ENCODE assay signal across 22 cellular contexts in genomic region chr10:11425672-11426071, GRCh38.
DNase-seq lines count a peak whose midpoint lies in the region; ATAC-seq, FAIRE-seq and TF ChIP-seq lines count a peak whose summit lies in the region.
"Had no signal": no experiment of that assay in that cellular context is flagged by ENCODE, and none has a peak within 500 bp of the region (broad histone marks: within the 10 kb centered on the region; RNA-seq: fewer than 3 reads in every experiment).

No MANE protein-coding gene starts in this region.

- no peak overlapping the region for H3K4me3 Mint-ChIP-seq in activated naive CD8-positive, alpha-beta T cell
- no peak overlapping the region for H3K4me3 Mint-ChIP-seq in activated naive CD8-positive, alpha-beta T cell treated with anti-CD3 and anti-CD28 coated beads, Interleukin-2, amount 50 U/mL, for 24 hours
- H3K4me3 Mint-ChIP-seq in brain: no peak overlapping the region
- no peak overlapping the region for H3K4me3 Mint-ChIP-seq in activated T-helper 2 cell treated with anti-CD3 and anti-CD28 coated beads, Interferon-gamma antibody, Interleukin-2, Interleukin-4, amounts not matched to agents 10 μg/mL and 5 μg/mL and 100 μg/mL, durations not matched to agents 14 hours and 24 hours and 36 hours (ENCODE audit: low read depth)
- H3K4me3 Mint-ChIP-seq: activated CD4-positive, alpha-beta memory T cell treated with anti-CD3 and anti-CD28 coated beads, Interleukin-2, amount 10 ng/mL, durations not matched to agents 7 days and 5 days; GM23338; stimulated activated memory B cell treated with anti-CD40 and anti-IgM and Interleukin-4, amounts not matched to agents 10 μg/mL and 1 μg/mL and 100 μg/mL, for 72 hours had no signal

- H3K14ac ChIP-seq in neuronal stem cell (ENCODE audit: low read length): no peak overlapping the region

- H3K9ac ChIP-seq in KMS-11: no peak overlapping the region
- H3K9ac ChIP-seq in neuronal stem cell (ENCODE audit: low read depth, low read length, poor library complexity): no peak overlapping the region

- no peaks in the 10 kb centered on the region for H4K20me1 ChIP-seq in KMS-11 (ENCODE audit: insufficient read depth)

- no peak overlapping the region for H2BK5ac ChIP-seq in neuronal stem cell (ENCODE audit: low read length)

- H3K4ac ChIP-seq in neuronal stem cell (ENCODE audit: low read length): no peak overlapping the region

- H4K8ac ChIP-seq in neuronal stem cell (ENCODE audit: low read depth, low read length): no peak overlapping the region

- TF ChIP-seq CTCF in KMS-11 (conservative IDR thresholded peaks at IDR 0.05; ENCODE audit: low read depth, low read length): no peak
- no peak for TF ChIP-seq CTCF in brain (conservative IDR thresholded peaks at IDR 0.05)

- peaks cover 5 to 7% of the 10 kb centered on the region in 2 donors for H3K9me3 ChIP-seq in neuronal stem cell (replicated peaks in 1 of 2; ENCODE audit: control insufficient read depth in 2 of 2, insufficient read depth in 1 of 2, low read depth in 1 of 2, low read length in 2 of 2)
- H3K9me3 ChIP-seq: neutrophil, SJCRH30 had no signal

- no peak for ATAC-seq in activated naive CD8-positive, alpha-beta T cell treated with anti-CD3 and anti-CD28 coated beads, Interleukin-2, amount 50 U/mL, for 24 hours
- ATAC-seq: activated CD4-positive, CD25-positive, alpha-beta regulatory T cell treated with anti-CD3 and anti-CD28 coated beads, Interleukin-2, amount 50 U/mL, for 24 hours; left cardiac atrium; stimulated activated memory B cell treated with anti-CD40 and anti-IgM and Interleukin-4, amounts not matched to agents 10 μg/mL and 1 μg/mL and 100 μg/mL, for 72 hours had no signal

- peak overlapping the region; percentile 28 for H3K27ac Mint-ChIP-seq in activated naive CD8-positive, alpha-beta T cell
- no peak overlapping the region for H3K27ac Mint-ChIP-seq in activated naive CD8-positive, alpha-beta T cell treated with anti-CD3 and anti-CD28 coated beads, Interleukin-2, amount 50 U/mL, for 24 hours
- H3K27ac Mint-ChIP-seq in brain: peak overlapping the region in 4 of 5 experiments; percentile 40 to 94 (median 74)
- no peak overlapping the region for H3K27ac Mint-ChIP-seq in activated T-helper 2 cell treated with anti-CD3 and anti-CD28 coated beads, Interferon-gamma antibody, Interleukin-2, Interleukin-4, amounts not matched to agents 10 μg/mL and 5 μg/mL and 100 μg/mL, durations not matched to agents 14 hours and 24 hours and 36 hours
- H3K27ac Mint-ChIP-seq: activated CD4-positive, alpha-beta memory T cell treated with anti-CD3 and anti-CD28 coated beads, Interleukin-2, amount 10 ng/mL, durations not matched to agents 7 days and 5 days; GM23338; progenitor cell of endocrine pancreas; stimulated activated memory B cell treated with anti-CD40 and anti-IgM and Interleukin-4, amounts not matched to agents 10 μg/mL and 1 μg/mL and 100 μg/mL, for 72 hours had no signal

- H2BK120ac ChIP-seq in neuronal stem cell (ENCODE audit: low read depth, low read length): no peak overlapping the region

- no peak for FAIRE-seq in GM12891 (lab: Jason Lieb, UNC)
- FAIRE-seq: endothelial cell of umbilical vein, TTC549 had no signal

- peaks cover 18% of the 10 kb centered on the region for H3K4me1 Mint-ChIP-seq in activated naive CD8-positive, alpha-beta T cell (ENCODE audit: low read depth)
- H3K4me1 Mint-ChIP-seq in activated naive CD8-positive, alpha-beta T cell treated with anti-CD3 and anti-CD28 coated beads, Interleukin-2, amount 50 U/mL, for 24 hours: peaks cover 9% of the 10 kb centered on the region
- peaks cover 33% of the 10 kb centered on the region for H3K4me1 Mint-ChIP-seq in brain
- peaks cover 2% of the 10 kb centered on the region for H3K4me1 Mint-ChIP-seq in activated T-helper 2 cell treated with anti-CD3 and anti-CD28 coated beads, Interferon-gamma antibody, Interleukin-2, Interleukin-4, amounts not matched to agents 10 μg/mL and 5 μg/mL and 100 μg/mL, durations not matched to agents 14 hours and 24 hours and 36 hours (ENCODE audit: low read depth)

- H3K27me3 ChIP-seq in KMS-11 (ENCODE audit: insufficient read depth, low read depth) (no peaks in the 10 kb centered on the region), neuronal stem cell (ENCODE audit: control insufficient read depth in 3 of 3, insufficient read depth in 3 of 3, low read depth in 1 of 3, low read length in 3 of 3) (no peaks in the 10 kb centered on the region)
- H3K27me3 ChIP-seq: neutrophil, SJCRH30 had no signal

- no peak overlapping the region for H2BK15ac ChIP-seq in neuronal stem cell (ENCODE audit: low read length)

- peaks cover 10% of the 10 kb centered on the region for H3K36me3 Mint-ChIP-seq in activated naive CD8-positive, alpha-beta T cell
- no peaks in the 10 kb centered on the region for H3K36me3 Mint-ChIP-seq in activated naive CD8-positive, alpha-beta T cell treated with anti-CD3 and anti-CD28 coated beads, Interleukin-2, amount 50 U/mL, for 24 hours (ENCODE audit: low read depth)
- H3K36me3 Mint-ChIP-seq in brain: peaks cover 19% of the 10 kb centered on the region
- H3K36me3 Mint-ChIP-seq in activated T-helper 2 cell treated with anti-CD3 and anti-CD28 coated beads, Interferon-gamma antibody, Interleukin-2, Interleukin-4, amounts not matched to agents 10 μg/mL and 5 μg/mL and 100 μg/mL, durations not matched to agents 14 hours and 24 hours and 36 hours (ENCODE audit: low read depth): no peaks in the 10 kb centered on the region

- peak overlapping the region; percentile 41; the same call in 1 of the 2 replicates for H2AFZ ChIP-seq in KMS-11 (ENCODE audit: low read depth)
- H2AFZ ChIP-seq in neuronal stem cell (ENCODE audit: low read length): no peak overlapping the region
- H2AFZ ChIP-seq: GM23338 had no signal

- H3K4me1 ChIP-seq in KMS-11 (ENCODE audit: low read depth, poor library complexity, severe bottlenecking): peaks cover 26% of the 10 kb centered on the region
- H3K4me1 ChIP-seq in neuronal stem cell (ENCODE audit: control insufficient read depth in 2 of 2, insufficient read depth in 1 of 2, low read depth in 1 of 2, low read length in 2 of 2): peaks cover 0 to 14% of the 10 kb centered on the region in 2 donors

- no peak overlapping the region for H2BK12ac ChIP-seq in neuronal stem cell (ENCODE audit: low read length)

- no CpG with 5 or more reads among the region's 2 CpGs for WGBS in neuronal stem cell (ENCODE audit: extremely low coverage in 2 of 2, insufficient read length in 2 of 2, insufficient replicate concordance in 1 of 2), 2 donors

- H3K27ac ChIP-seq in KMS-11: peak overlapping the region; percentile 63
- no peak overlapping the region for H3K27ac ChIP-seq in neuronal stem cell (replicated peaks; ENCODE audit: low read length)
- H3K27ac ChIP-seq: neutrophil had no signal

- H3K23ac ChIP-seq in neuronal stem cell (ENCODE audit: low read depth, low read length, poor library complexity): no peak overlapping the region

- no peaks in the 10 kb centered on the region for H3K27me3 Mint-ChIP-seq in activated naive CD8-positive, alpha-beta T cell
- H3K27me3 Mint-ChIP-seq in activated naive CD8-positive, alpha-beta T cell treated with anti-CD3 and anti-CD28 coated beads, Interleukin-2, amount 50 U/mL, for 24 hours: no peaks in the 10 kb centered on the region
- H3K27me3 Mint-ChIP-seq in brain: no peaks in the 10 kb centered on the region
- peaks cover 4% of the 10 kb centered on the region for H3K27me3 Mint-ChIP-seq in activated T-helper 2 cell treated with anti-CD3 and anti-CD28 coated beads, Interferon-gamma antibody, Interleukin-2, Interleukin-4, amounts not matched to agents 10 μg/mL and 5 μg/mL and 100 μg/mL, durations not matched to agents 14 hours and 24 hours and 36 hours (ENCODE audit: low read depth)
- H3K27me3 Mint-ChIP-seq: progenitor cell of endocrine pancreas; stimulated activated memory B cell treated with anti-CD40 and anti-IgM and Interleukin-4, amounts not matched to agents 10 μg/mL and 1 μg/mL and 100 μg/mL, for 72 hours had no signal

- no peaks in the 10 kb centered on the region for H3K79me1 ChIP-seq in neuronal stem cell (ENCODE audit: low read depth, low read length)

- H3K4me3 ChIP-seq in KMS-11 (IDR thresholded peaks at IDR 0.05; ENCODE audit: insufficient read depth, low read depth, low read length) (no peak overlapping the region), neuronal stem cell (ENCODE audit: low read length in 2 of 2) (no peak overlapping the region)
- H3K4me3 ChIP-seq: GM23338, SJCRH30 had no signal

- no peak for DNase-seq in activated naive CD8-positive, alpha-beta T cell treated with anti-CD3 and anti-CD28 coated beads, Interleukin-2, amount 50 U/mL, for 24 hours
- DNase-seq in activated T-helper 2 cell treated with anti-CD3 and anti-CD28 coated beads, Interferon-gamma antibody, Interleukin-2, Interleukin-4, amounts not matched to agents 10 μg/mL and 5 μg/mL and 100 μg/mL, durations not matched to agents 14 hours and 24 hours and 36 hours (ENCODE audit: low spot score): no peak
- DNase-seq in neuronal stem cell (ENCODE audit: low spot score): no peak
- DNase-seq in GM12891 (ENCODE audit: insufficient read length, low spot score): no peak
- DNase-seq: activated CD4-positive, alpha-beta memory T cell treated with anti-CD3 and anti-CD28 coated beads, Interleukin-2, amount 10 ng/mL, durations not matched to agents 7 days and 5 days; activated effector memory CD4-positive, alpha-beta T cell treated with Interleukin-2 at 50 U/mL for 16 hours; DMS 273 treated with DMSO at 0.1 percent for 48 hours; hippocampal formation; left cardiac atrium; NCI-H510A treated with DMSO at 0.1 percent for 48 hours; stimulated activated CD4-positive, alpha-beta T cell treated with anti-CD3 and anti-CD28 coated beads, Interleukin-4, amount 100 ng/mL, for 4 hours had no signal

- peaks cover 24% of the 10 kb centered on the region for H3K9me3 Mint-ChIP-seq in activated naive CD8-positive, alpha-beta T cell (ENCODE audit: low read depth)
- peaks cover 26% of the 10 kb centered on the region for H3K9me3 Mint-ChIP-seq in activated naive CD8-positive, alpha-beta T cell treated with anti-CD3 and anti-CD28 coated beads, Interleukin-2, amount 50 U/mL, for 24 hours
- peaks cover 25 to 45% (median 38%) of the 10 kb centered on the region in 5 experiments for H3K9me3 Mint-ChIP-seq in brain
- peaks cover 17% of the 10 kb centered on the region for H3K9me3 Mint-ChIP-seq in activated T-helper 2 cell treated with anti-CD3 and anti-CD28 coated beads, Interferon-gamma antibody, Interleukin-2, Interleukin-4, amounts not matched to agents 10 μg/mL and 5 μg/mL and 100 μg/mL, durations not matched to agents 14 hours and 24 hours and 36 hours

- no peaks in the 10 kb centered on the region for H3K36me3 ChIP-seq in KMS-11 (ENCODE audit: insufficient read depth)
- no peaks in the 10 kb centered on the region for H3K36me3 ChIP-seq in neuronal stem cell (replicated peaks in 1 of 2; ENCODE audit: control insufficient read depth in 2 of 2, insufficient read depth in 2 of 2, low read length in 2 of 2)
- H3K36me3 ChIP-seq: neutrophil, SJCRH30 had no signal

- intact Hi-C loops in activated T-helper 2 cell treated with anti-CD3 and anti-CD28 coated beads, Interferon-gamma antibody, Interleukin-2, Interleukin-4, amounts not matched to agents 10 μg/mL and 5 μg/mL and 100 μg/mL, durations not matched to agents 14 hours and 24 hours and 36 hours (cut with micrococcal nuclease): no loop called here

- H3K18ac ChIP-seq in neuronal stem cell (ENCODE audit: low read length): no peak overlapping the region

- no peak for TF ChIP-seq POLR2A in GM12891 (IDR thresholded peaks at IDR 0.05; ENCODE audit: low read depth, low read length)

- no peak overlapping the region for H2AK5ac ChIP-seq in neuronal stem cell (ENCODE audit: low read depth, low read length)

- H3K4me2 ChIP-seq in KMS-11: peak overlapping the region; percentile 52
- H3K4me2 ChIP-seq in neuronal stem cell (ENCODE audit: insufficient read depth, low read length, poor library complexity, severe bottlenecking): no peak overlapping the region
- H3K4me2 ChIP-seq: GM23338 had no signal

- H4K91ac ChIP-seq in neuronal stem cell (ENCODE audit: low read depth, low read length, poor library complexity): no peak overlapping the region

- H3K79me2 ChIP-seq in KMS-11 (ENCODE audit: insufficient read depth, low read depth): no peaks in the 10 kb centered on the region

Comparison
In these comparisons a context has a peak if more than half of its experiments do, and no peak if none do; other contexts are left out.
1. H3K27ac Mint-ChIP-seq: peak in activated naive CD8-positive, alpha-beta T cell (single experiment) and brain (4 of 5); none in activated naive CD8-positive, alpha-beta T cell treated with anti-CD3 and anti-CD28 coated beads, Interleukin-2, amount 50 U/mL, for 24 hours (single experiment) and activated T-helper 2 cell treated with anti-CD3 and anti-CD28 coated beads, Interferon-gamma antibody, Interleukin-2, Interleukin-4, amounts not matched to agents 10 μg/mL and 5 μg/mL and 100 μg/mL, durations not matched to agents 14 hours and 24 hours and 36 hours (single experiment).